21 cellular contexts compared by ENCODE assay signal in the genomic region with DNA sequence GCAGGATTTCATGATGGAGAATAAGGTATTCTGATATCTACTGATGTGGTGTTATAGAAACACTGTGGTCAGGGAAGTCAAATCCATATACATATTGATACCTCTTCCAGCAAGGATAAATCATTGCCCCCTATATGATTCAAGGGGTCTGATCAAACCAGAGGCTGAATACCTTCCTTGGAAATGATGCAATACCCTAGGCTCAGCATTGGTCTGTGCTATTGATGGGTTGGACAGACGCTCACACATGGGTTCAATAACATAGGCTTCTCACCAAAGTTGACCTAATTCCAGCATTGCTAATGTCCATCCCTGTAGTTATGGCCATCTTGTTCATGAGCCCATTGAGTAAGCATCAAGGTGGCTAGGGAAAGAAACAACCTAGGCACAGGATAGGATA.
"Had no signal": no experiment of that assay in that cellular context is flagged by ENCODE, and none has a peak within 500 bp of the region (broad histone marks: within the 10 kb centered on the region; RNA-seq: fewer than 3 reads in every experiment).

No MANE protein-coding gene starts in this region.

- H3K9me3 ChIP-seq: SK-N-SH had no signal

- H3K9me2 ChIP-seq: SK-N-SH had no signal

- H3K4me2 ChIP-seq: SK-N-SH had no signal

- ATAC-seq: Panc1, T-cell had no signal

- H3K9ac ChIP-seq: SK-N-SH had no signal

- DNase-seq: Kasumi-1, KG1, MM.1S, NCI-H1048, NCI-H1105, NCI-H1417, NCI-H1436 treated with DMSO at 0.1 percent for 48 hours, NCI-H1694 treated with DMSO at 0.1 percent for 48 hours, NCI-H1930, NCI-H2107, NCI-H2227 treated with DMSO at 0.1 percent for 48 hours, NCI-H510A, NCI-H524 treated with DMSO at 0.1 percent for 48 hours, NCI-H69, NCI-H774, SHP77, SK-N-SH, SW 1271, T-cell had no signal

- H3K27ac ChIP-seq: RWPE1 had no signal
